In genomic region chr5:235527-235926, GRCh38 we compare ENCODE assay signal across 6 cellular contexts. TPM values are rescaled to one million over a fixed set of nuclear protein-coding genes. Genes with fewer than 3 reads are reported as not detected.
"Had no signal": no experiment of that assay in that cellular context is flagged by ENCODE, and none has a peak within 500 bp of the region (broad histone marks: within the 10 kb centered on the region; RNA-seq: fewer than 3 reads in every experiment).

No MANE protein-coding gene starts in this region.

RNA-seq across cellular contexts. Expression of gene LRRC14B, which starts 44.2 kb away (rescaled TPM):
- total RNA-seq: GM23248, H4, H7, HepG2, HFFc6, HT1080 had no signal
